Comparison of ENCODE assay signal across 11 cellular contexts in the genomic region with DNA sequence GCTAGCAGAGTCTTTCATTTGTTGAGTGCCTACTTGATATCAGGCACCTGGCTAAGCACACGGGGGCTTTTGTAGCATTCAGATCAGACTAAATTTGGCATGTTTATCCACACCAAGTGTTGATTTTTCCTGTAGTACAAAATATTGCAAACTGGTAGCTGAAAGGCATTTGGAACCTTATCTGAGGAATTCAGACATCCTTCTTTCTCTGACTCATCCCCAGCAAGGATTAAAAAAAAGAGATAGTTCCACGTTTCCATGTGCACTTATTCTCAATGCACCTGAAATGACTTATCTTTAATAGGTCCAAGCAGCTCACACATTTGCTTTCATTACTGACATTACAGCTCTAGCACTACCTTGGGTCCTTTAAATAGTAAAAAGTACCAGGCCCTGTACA.
"Had no signal": no experiment of that assay in that cellular context is flagged by ENCODE, and none has a peak within 500 bp of the region (broad histone marks: within the 10 kb centered on the region; RNA-seq: fewer than 3 reads in every experiment).

No MANE protein-coding gene starts in this region.

- H3K4me3 Mint-ChIP-seq: GM23338, H9, HFFc6 had no signal

- H3K36me3 ChIP-seq: HAP-1 had no signal

- ATAC-seq: GM23338, HCT116 had no signal

- FAIRE-seq: H1, H54 had no signal

- H3K27ac Mint-ChIP-seq: GM23338, H9, HFFc6 had no signal

- H3K9ac ChIP-seq: GM23248 had no signal

- H2AFZ ChIP-seq: GM23248, GM23338 had no signal

- H3K9me3 ChIP-seq: HAP-1 had no signal

- H3K4me1 ChIP-seq: HAP-1 had no signal

- H3K4me2 ChIP-seq: GM23338 had no signal

- H3K4me3 ChIP-seq: GM23248, GM23338, HAP-1 had no signal

- DNase-seq: GM23248, GOT3, H7, H9, HCEC 1CT, HFFc6 had no signal

- H3K27ac ChIP-seq: GM23248 had no signal
